In the genomic region with DNA sequence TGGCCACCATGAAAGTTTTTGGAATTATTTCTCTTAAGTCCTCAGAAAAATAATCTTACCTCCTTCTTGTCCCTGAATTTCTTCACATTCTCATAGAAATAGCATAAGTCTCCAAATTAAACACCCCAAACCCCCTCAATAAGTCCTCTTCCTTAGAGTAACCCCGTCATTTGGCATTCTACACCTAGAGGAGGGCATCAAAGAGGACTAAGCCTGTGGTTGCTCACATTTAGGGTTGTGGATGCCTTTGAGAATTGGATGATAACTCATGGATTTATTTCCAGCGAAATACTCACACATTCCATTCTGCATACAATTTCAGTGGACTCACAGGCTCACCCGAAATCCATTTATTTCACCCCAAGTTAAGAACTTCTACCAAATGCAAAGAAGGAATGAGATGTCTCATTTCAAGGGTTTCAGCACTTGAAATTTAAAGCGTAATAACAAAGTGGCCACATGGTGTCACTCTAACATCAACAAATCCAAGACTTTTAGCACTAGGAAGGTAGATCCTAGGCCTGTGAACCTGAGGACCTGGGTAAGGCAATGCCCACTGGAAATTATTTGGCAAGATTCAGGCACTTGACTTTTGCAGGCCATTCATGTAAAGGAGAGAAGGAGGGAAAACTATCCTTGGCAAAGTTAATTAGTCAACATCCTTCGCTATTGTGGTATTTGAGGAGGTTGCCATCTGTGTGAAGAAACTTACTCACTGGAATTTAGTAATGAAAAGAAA, we compare ENCODE assay signal across 9 cellular contexts. TPM values are rescaled to one million over a fixed set of nuclear protein-coding genes. Genes with fewer than 3 reads are reported as not detected.
A peak's percentile ranks its signal among the peaks of the same experiment; 100 is the strongest.
DNase-seq lines count a peak whose midpoint lies in the region; ATAC-seq and TF ChIP-seq lines count a peak whose summit lies in the region.
"Had no signal": no experiment of that assay in that cellular context is flagged by ENCODE, and none has a peak within 500 bp of the region (broad histone marks: within the 10 kb centered on the region; RNA-seq: fewer than 3 reads in every experiment).

No MANE protein-coding gene starts in this region.

- H3K27me3 ChIP-seq in foreskin keratinocyte: peaks cover 5% of the 10 kb centered on the region

- POLR2A ChIA-PET in WTC11 (lab: Charles Lee): no interaction called here
- POLR2A ChIA-PET in activated CD4-positive, alpha-beta memory T cell treated with anti-CD3 and anti-CD28 coated beads, Interleukin-2, amount 10 ng/mL, durations not matched to agents 7 days and 5 days (lab: Charles Lee): no interaction called here

- no peaks in the 10 kb centered on the region for H3K4me1 ChIP-seq in foreskin keratinocyte

- DNase-seq in ELF-1 (ENCODE audit: low read depth, low spot score) (peak; percentile 34), NCI-H2196 (lab: John Stamatoyannopoulos, UW; ENCODE audit: unreplicated experiment) (peak; percentile 79), WTC11 (ENCODE audit: low spot score) (no peak), foreskin keratinocyte (peak in 1 of 2 donors; percentile 52), osteocyte (ENCODE audit: extremely low spot score, unreplicated experiment) (no peak)
- no peak for DNase-seq in activated CD4-positive, alpha-beta memory T cell treated with anti-CD3 and anti-CD28 coated beads, Interleukin-2, amount 10 ng/mL, durations not matched to agents 7 days and 5 days

- H3K4me3 Mint-ChIP-seq in WTC11 (no peak overlapping the region), osteocyte (ENCODE audit: unreplicated experiment) (no peak overlapping the region)
- H3K4me3 Mint-ChIP-seq in activated CD4-positive, alpha-beta memory T cell treated with anti-CD3 and anti-CD28 coated beads, Interleukin-2, amount 10 ng/mL, durations not matched to agents 7 days and 5 days: no peak overlapping the region

- H3K36me3 Mint-ChIP-seq in WTC11 (no peaks in the 10 kb centered on the region), osteocyte (ENCODE audit: unreplicated experiment) (no peaks in the 10 kb centered on the region)
- H3K36me3 Mint-ChIP-seq in activated CD4-positive, alpha-beta memory T cell treated with anti-CD3 and anti-CD28 coated beads, Interleukin-2, amount 10 ng/mL, durations not matched to agents 7 days and 5 days (ENCODE audit: low read depth): no peaks in the 10 kb centered on the region

- TF ChIP-seq CTCF in 22Rv1 (IDR thresholded peaks at IDR 0.05) (peak; percentile 70), WTC11 (IDR thresholded peaks at IDR 0.05) (peak; percentile 55), foreskin keratinocyte (conservative IDR thresholded peaks at IDR 0.05) (peak; percentile 76), osteocyte (IDR thresholded peaks at IDR 0.05) (peak; percentile 72)

- H3K27ac Mint-ChIP-seq in WTC11 (no peak overlapping the region), osteocyte (ENCODE audit: unreplicated experiment) (no peak overlapping the region)
- no peak overlapping the region for H3K27ac Mint-ChIP-seq in activated CD4-positive, alpha-beta memory T cell treated with anti-CD3 and anti-CD28 coated beads, Interleukin-2, amount 10 ng/mL, durations not matched to agents 7 days and 5 days

- ATAC-seq in HG02885 (IDR thresholded peaks at IDR 0.05; ENCODE audit: poor library complexity, unreplicated experiment): peak; percentile 68
- peak; percentile 86 for ATAC-seq in WTC11
- ATAC-seq in foreskin keratinocyte: peak; percentile 74

- H3K27ac ChIP-seq in 22Rv1 (no peak overlapping the region), foreskin keratinocyte (no peak overlapping the region)

- CTCF ChIA-PET in WTC11 (lab: Charles Lee): no interaction called here
- CTCF ChIA-PET in activated CD4-positive, alpha-beta memory T cell treated with anti-CD3 and anti-CD28 coated beads, Interleukin-2, amount 10 ng/mL, durations not matched to agents 7 days and 5 days (lab: Charles Lee): interaction anchor here (1.1 to 1.2 kb wide), 2 partner anchors 16 to 99 kb away, joined by 3 read pairs; no protein-coding TSS in a partner anchor

- H3K9me3 Mint-ChIP-seq in WTC11 (no peaks in the 10 kb centered on the region), osteocyte (ENCODE audit: unreplicated experiment) (no peaks in the 10 kb centered on the region)
- H3K9me3 Mint-ChIP-seq in activated CD4-positive, alpha-beta memory T cell treated with anti-CD3 and anti-CD28 coated beads, Interleukin-2, amount 10 ng/mL, durations not matched to agents 7 days and 5 days: no peaks in the 10 kb centered on the region

- H3K4me1 Mint-ChIP-seq in WTC11: no peaks in the 10 kb centered on the region
- no peaks in the 10 kb centered on the region for H3K4me1 Mint-ChIP-seq in osteocyte (ENCODE audit: unreplicated experiment)
- no peaks in the 10 kb centered on the region for H3K4me1 Mint-ChIP-seq in activated CD4-positive, alpha-beta memory T cell treated with anti-CD3 and anti-CD28 coated beads, Interleukin-2, amount 10 ng/mL, durations not matched to agents 7 days and 5 days

- H3K27me3 Mint-ChIP-seq in WTC11 (ENCODE audit: low read depth) (no peaks in the 10 kb centered on the region), osteocyte (ENCODE audit: unreplicated experiment) (peaks cover 42% of the 10 kb centered on the region)
- H3K27me3 Mint-ChIP-seq in activated CD4-positive, alpha-beta memory T cell treated with anti-CD3 and anti-CD28 coated beads, Interleukin-2, amount 10 ng/mL, durations not matched to agents 7 days and 5 days: peaks cover 7% of the 10 kb centered on the region

TF ChIP-seq in WTC11, 78 proteins besides CTCF, POLR2A, EP300 and RAD21 (continues in another document):
- TF ChIP-seq GTF2I (CRISPR knock-in tag; conservative IDR thresholded peaks at IDR 0.05) (no peak), FOXJ3 (CRISPR knock-in tag; IDR thresholded peaks at IDR 0.05; ENCODE audit: borderline replicate concordance) (no peak), CREB1 (CRISPR knock-in tag; IDR thresholded peaks at IDR 0.05) (no peak), ZNF219 (CRISPR knock-in tag; IDR thresholded peaks at IDR 0.05; ENCODE audit: borderline replicate concordance) (no peak), NFE2L1 (CRISPR knock-in tag; IDR thresholded peaks at IDR 0.05) (no peak), AFF4 (CRISPR knock-in tag; IDR thresholded peaks at IDR 0.05; ENCODE audit: borderline replicate concordance) (no peak), E2F4 (CRISPR knock-in tag; IDR thresholded peaks at IDR 0.05; ENCODE audit: borderline replicate concordance, low read depth) (no peak), CREM (CRISPR knock-in tag; IDR thresholded peaks at IDR 0.05) (no peak), PRRX2 (CRISPR knock-in tag; IDR thresholded peaks at IDR 0.05) (no peak), JUN (CRISPR knock-in tag; IDR thresholded peaks at IDR 0.05) (no peak), TP53 (CRISPR knock-in tag; IDR thresholded peaks at IDR 0.05) (no peak), RELA (CRISPR knock-in tag; IDR thresholded peaks at IDR 0.05; ENCODE audit: borderline replicate concordance) (no peak)
- TF ChIP-seq, protein P1, sequence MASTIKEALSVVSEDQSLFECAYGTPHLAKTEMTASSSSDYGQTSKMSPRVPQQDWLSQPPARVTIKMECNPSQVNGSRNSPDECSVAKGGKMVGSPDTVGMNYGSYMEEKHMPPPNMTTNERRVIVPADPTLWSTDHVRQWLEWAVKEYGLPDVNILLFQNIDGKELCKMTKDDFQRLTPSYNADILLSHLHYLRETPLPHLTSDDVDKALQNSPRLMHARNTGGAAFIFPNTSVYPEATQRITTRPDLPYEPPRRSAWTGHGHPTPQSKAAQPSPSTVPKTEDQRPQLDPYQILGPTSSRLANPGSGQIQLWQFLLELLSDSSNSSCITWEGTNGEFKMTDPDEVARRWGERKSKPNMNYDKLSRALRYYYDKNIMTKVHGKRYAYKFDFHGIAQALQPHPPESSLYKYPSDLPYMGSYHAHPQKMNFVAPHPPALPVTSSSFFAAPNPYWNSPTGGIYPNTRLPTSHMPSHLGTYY (CRISPR knock-in tag; IDR thresholded peaks at IDR 0.05): no peak

RNA-seq across cellular contexts. Expression of gene DYTN, which starts 24.6 kb away (rescaled TPM):
- total RNA-seq in WTC11 (2021): not detected in 3 replicates
- total RNA-seq in foreskin keratinocyte: not detected in 2 replicates
- polyA plus RNA-seq in foreskin keratinocyte: not detected in 2 replicates
- not detected in 2 replicates for total RNA-seq in osteocyte
- total RNA-seq in activated CD4-positive, alpha-beta memory T cell treated with anti-CD3 and anti-CD28 coated beads, Interleukin-2, amount 10 ng/mL, durations not matched to agents 7 days and 5 days: not detected

RNA-seq across cellular contexts. Expression of gene FAM237A, which starts 51.3 kb away (rescaled TPM):
- total RNA-seq in WTC11 (2021): not detected in 3 replicates
- total RNA-seq in foreskin keratinocyte: not detected in 2 replicates
- not detected in 2 replicates for polyA plus RNA-seq in foreskin keratinocyte
- total RNA-seq in osteocyte: not detected in 2 replicates
- total RNA-seq in activated CD4-positive, alpha-beta memory T cell treated with anti-CD3 and anti-CD28 coated beads, Interleukin-2, amount 10 ng/mL, durations not matched to agents 7 days and 5 days: not detected
- total RNA-seq: mononuclear cell had no signal

Comparison
In these comparisons a context has a peak if more than half of its experiments do, and no peak if none do; other contexts are left out.
1. DNase-seq: peak in ELF-1 (single experiment) and NCI-H2196 (single experiment); none in WTC11 (single experiment), osteocyte (single experiment) and activated CD4-positive, alpha-beta memory T cell treated with anti-CD3 and anti-CD28 coated beads, Interleukin-2, amount 10 ng/mL, durations not matched to agents 7 days and 5 days (single experiment).
2. Peak in every context shown above with its lines, with median percentiles within 50 percentile points of each other: CTCF ChIP-seq and ATAC-seq.